8 cellular contexts compared by ENCODE assay signal in the genomic region with DNA sequence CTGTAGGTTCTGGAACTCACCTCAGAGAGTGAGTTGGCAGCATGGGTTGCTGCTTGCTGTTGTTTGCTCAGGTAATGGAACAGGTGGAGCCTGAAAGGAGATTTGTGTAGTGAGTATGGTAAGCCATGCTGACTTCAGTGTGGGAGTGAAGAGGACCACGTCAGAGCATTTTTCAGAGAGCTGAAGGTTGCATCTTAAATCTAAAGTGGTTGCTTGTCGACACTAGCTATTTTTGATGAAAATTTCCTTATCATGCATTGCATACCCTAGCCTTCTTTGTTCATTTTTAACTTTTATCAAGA.
"Had no signal": no experiment of that assay in that cellular context is flagged by ENCODE, and none has a peak within 500 bp of the region (broad histone marks: within the 10 kb centered on the region; RNA-seq: fewer than 3 reads in every experiment).

No MANE protein-coding gene starts in this region.

- FAIRE-seq: urothelium cell line had no signal

- H3K36me3 ChIP-seq: brain microvascular endothelial cell, colonic mucosa, esophagus squamous epithelium, neutrophil, spleen, tibial artery had no signal

- H3K4me3 ChIP-seq: colonic mucosa, esophagus squamous epithelium, spleen, tibial artery had no signal

- DNase-seq: activated naive CD8-positive, alpha-beta T cell treated with anti-CD3 and anti-CD28 coated beads, Interleukin-2, amount 10 ng/mL, durations not matched to agents 7 days and 5 days; esophagus squamous epithelium; spleen had no signal

- H3K27me3 ChIP-seq: brain microvascular endothelial cell, colonic mucosa, esophagus squamous epithelium, neutrophil, tibial artery had no signal

- H3K9me3 ChIP-seq: colonic mucosa, esophagus squamous epithelium, neutrophil had no signal

- H3K27ac ChIP-seq: brain microvascular endothelial cell, colonic mucosa, esophagus squamous epithelium, neutrophil, spleen, tibial artery had no signal

- H3K4me1 ChIP-seq: colonic mucosa, tibial artery had no signal
